In the genomic region with DNA sequence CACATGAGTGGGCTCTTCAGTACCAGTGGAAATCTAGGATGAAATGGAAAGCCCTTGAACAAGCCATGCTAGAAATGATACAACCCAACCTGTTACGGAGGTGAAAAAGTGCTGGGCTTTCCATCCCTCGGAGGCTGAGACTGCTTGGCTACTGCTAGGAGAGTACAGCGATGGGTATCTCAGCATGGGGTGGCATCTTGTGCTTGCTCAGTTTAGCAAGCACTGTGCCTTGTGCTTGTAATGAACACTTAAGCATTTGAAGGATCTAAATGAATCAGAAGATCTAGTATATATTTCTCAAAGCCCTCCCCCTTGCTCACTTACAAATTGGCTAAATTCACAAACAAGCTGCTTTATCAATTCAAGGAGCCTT, we compare ENCODE assay signal across 20 cellular contexts. TPM values are rescaled to one million over a fixed set of nuclear protein-coding genes. Genes with fewer than 3 reads are reported as not detected.
DNase-seq lines count a peak whose midpoint lies in the region; ATAC-seq, FAIRE-seq and TF ChIP-seq lines count a peak whose summit lies in the region.
"Had no signal": no experiment of that assay in that cellular context is flagged by ENCODE, and none has a peak within 500 bp of the region (broad histone marks: within the 10 kb centered on the region; RNA-seq: fewer than 3 reads in every experiment).

No MANE protein-coding gene starts in this region.

- no peak overlapping the region for H2AFZ ChIP-seq in fibroblast of lung (ENCODE audit: low read length)

- TF ChIP-seq POLR2A in GM12891 (IDR thresholded peaks at IDR 0.05; ENCODE audit: low read depth, low read length): no peak

- H3K27me3 ChIP-seq in SJSA1 (replicated peaks) (no peaks in the 10 kb centered on the region), fibroblast of lung (ENCODE audit: control insufficient read depth, insufficient read depth, low read length) (no peaks in the 10 kb centered on the region), rectal smooth muscle tissue (ENCODE audit: control insufficient read depth, insufficient read depth, low read length) (no peaks in the 10 kb centered on the region)
- H3K27me3 ChIP-seq: ovary, spleen, upper lobe of right lung had no signal

- H3K4me3 ChIP-seq in SJSA1 (no peak overlapping the region), fibroblast of lung (replicated peaks in 1 of 4; ENCODE audit: control extremely low read depth in 1 of 4, insufficient read depth in 1 of 4, low read depth in 3 of 4, low read length in 4 of 4) (no peak overlapping the region), rectal smooth muscle tissue (ENCODE audit: low read length) (no peak overlapping the region)
- H3K4me3 ChIP-seq: ovary, spleen, upper lobe of right lung had no signal

- FAIRE-seq in GM12891 (lab: Jason Lieb, UNC): peak; percentile 69
- FAIRE-seq: colon had no signal

- ATAC-seq in GM19035 (IDR thresholded peaks at IDR 0.05; ENCODE audit: unreplicated experiment): no peak

- DNase-seq in GM12891 (ENCODE audit: insufficient read length, low spot score) (no peak), SJSA1 (ENCODE audit: low read depth in 1 of 2, low spot score in 2 of 2) (no peak), fibroblast of lung (ENCODE audit: low read depth in 2 of 2) (peak in 1 of 2 donors; percentile 34), MV-4-11 (lab: John Stamatoyannopoulos, UW) (no peak), SKM-1 treated with dmso at 0.1 percent for 144 hours (lab: John Stamatoyannopoulos, UW; ENCODE audit: unreplicated experiment) (no peak)
- DNase-seq in activated CD8-positive, alpha-beta memory T cell treated with anti-CD3 and anti-CD28 coated beads, Interleukin-2, amount 50 U/mL, for 4 hours: no peak
- DNase-seq: amygdala; head of caudate nucleus; islet precursor cell; Kasumi-1; mesendoderm; NCI-H1694; NCI-H524 treated with DMSO at 0.1 percent for 48 hours; ovary; spleen; stimulated activated naive CD4-positive, alpha-beta T cell; upper lobe of right lung had no signal

- no peaks in the 10 kb centered on the region for H3K79me2 ChIP-seq in fibroblast of lung (ENCODE audit: control insufficient read depth, insufficient read depth, low read length)

- no peak overlapping the region for H3K4me2 ChIP-seq in fibroblast of lung (ENCODE audit: extremely low read depth, insufficient read depth, low read length)

- peak overlapping the region; percentile 74 for H3K27ac ChIP-seq in SJSA1
- H3K27ac ChIP-seq in fibroblast of lung (ENCODE audit: insufficient read depth, low read length): peak overlapping the region; percentile 14
- H3K27ac ChIP-seq in rectal smooth muscle tissue (ENCODE audit: low read depth, low read length): peak overlapping the region; percentile 21
- H3K27ac ChIP-seq: upper lobe of right lung had no signal

- TF ChIP-seq CTCF in fibroblast of lung (conservative IDR thresholded peaks at IDR 0.05 in 1 of 2, IDR thresholded peaks at IDR 0.05 in 1 of 2; ENCODE audit: low read depth in 1 of 2, low read length in 2 of 2): no peak

- H3K4me1 ChIP-seq in SJSA1 (replicated peaks) (peaks cover 62% of the 10 kb centered on the region), fibroblast of lung (ENCODE audit: control insufficient read depth, extremely low read depth, insufficient read depth, low read length) (peaks cover 24% of the 10 kb centered on the region), rectal smooth muscle tissue (ENCODE audit: control insufficient read depth, insufficient read depth, low read length) (peaks cover 56% of the 10 kb centered on the region)

- H3K9me3 ChIP-seq in SJSA1 (replicated peaks) (no peaks in the 10 kb centered on the region), fibroblast of lung (ENCODE audit: control insufficient read depth, insufficient read depth, low read depth, low read length) (no peaks in the 10 kb centered on the region)
- H3K9me3 ChIP-seq: ovary, spleen, upper lobe of right lung had no signal

- H3K9ac ChIP-seq in fibroblast of lung (ENCODE audit: insufficient read depth, low read length): no peak overlapping the region
- no peak overlapping the region for H3K9ac ChIP-seq in rectal smooth muscle tissue (ENCODE audit: low read length)

- H3K36me3 ChIP-seq in SJSA1 (no peaks in the 10 kb centered on the region), fibroblast of lung (ENCODE audit: control insufficient read depth, insufficient read depth, low read length) (no peaks in the 10 kb centered on the region), rectal smooth muscle tissue (ENCODE audit: control insufficient read depth, insufficient read depth, low read length) (no peaks in the 10 kb centered on the region)
- H3K36me3 ChIP-seq: ovary, spleen, upper lobe of right lung had no signal

- no peaks in the 10 kb centered on the region for H4K20me1 ChIP-seq in fibroblast of lung (ENCODE audit: control insufficient read depth, extremely low read depth, insufficient read depth, low read length)

TF ChIP-seq in GM12891, 5 proteins besides CTCF, POLR2A, EP300 and RAD21:
- no peak for TF ChIP-seq PAX5 (IDR thresholded peaks at IDR 0.05; ENCODE audit: insufficient read depth, low read length, severe bottlenecking)
- TF ChIP-seq POU2F2 (IDR thresholded peaks at IDR 0.05; ENCODE audit: low read depth, low read length): no peak
- no peak for TF ChIP-seq POLR2AphosphoS5 (IDR thresholded peaks at IDR 0.05; ENCODE audit: low read depth, low read length)
- no peak for TF ChIP-seq SPI1 (IDR thresholded peaks at IDR 0.05; ENCODE audit: low read depth, low read length)
- TF ChIP-seq TAF1 (IDR thresholded peaks at IDR 0.05; ENCODE audit: low read depth, low read length): no peak

RNA-seq across cellular contexts. Expression of a gene that starts 44.3 kb away (rescaled TPM):
- polyA plus RNA-seq in GM12891 (2012; ENCODE audit: low read depth, missing spikeins): 11.5 TPM
- total RNA-seq in SJSA1 (2014; rRNA removed; shearing (Covaris generic)): 60.1 and 66.1 TPM in 2 replicates
- 126 and 129 TPM in 2 replicates for total RNA-seq in fibroblast of lung
- polyA plus RNA-seq in fibroblast of lung: 144 and 191 TPM in 2 replicates
- polyA plus RNA-seq in fibroblast of lung (2012): 88.9 and 108 TPM in 2 replicates
- 31.2 and 42.8 TPM in 2 replicates for polyA minus RNA-seq in fibroblast of lung (ENCODE audit: low replicate concordance)

Comparison
In these comparisons a context has a peak if more than half of its experiments do, and no peak if none do; other contexts are left out.
1. H3K27ac ChIP-seq: peak in every context shown above with its lines; median percentile 74 in SJSA1; 21 in rectal smooth muscle tissue; 14 in fibroblast of lung.